Comparison of ENCODE assay signal across 13 cellular contexts in the genomic region with DNA sequence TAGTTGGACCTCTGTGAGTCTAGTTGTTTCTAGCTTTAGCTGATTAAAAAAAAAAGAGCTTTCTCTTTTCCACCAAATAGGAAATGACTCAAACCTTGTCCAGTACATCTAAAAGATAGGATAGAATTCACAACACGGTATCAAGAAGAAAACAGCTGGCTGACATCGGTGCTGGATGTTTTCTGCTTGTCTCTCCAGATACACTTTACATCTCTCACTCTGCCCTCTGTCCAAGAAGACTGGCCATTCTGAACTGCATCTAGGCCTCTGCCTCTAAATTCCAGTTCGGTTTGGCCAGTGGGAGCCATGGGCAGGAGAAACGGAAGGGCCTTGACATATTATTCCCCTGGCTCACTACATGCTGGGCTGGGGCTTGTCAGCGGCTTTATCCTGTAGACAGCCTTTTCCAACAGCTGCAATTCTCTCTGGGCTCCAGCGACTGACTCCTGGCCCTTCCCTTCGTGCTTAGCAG. TPM values are rescaled to one million over a fixed set of nuclear protein-coding genes. Genes with fewer than 3 reads are reported as not detected.
A peak's percentile ranks its signal among the peaks of the same experiment; 100 is the strongest.
DNase-seq lines count a peak whose midpoint lies in the region; ATAC-seq lines count a peak whose summit lies in the region.
"Had no signal": no experiment of that assay in that cellular context is flagged by ENCODE, and none has a peak within 500 bp of the region (broad histone marks: within the 10 kb centered on the region; RNA-seq: fewer than 3 reads in every experiment).

No MANE protein-coding gene starts in this region.

- peak; percentile 42 for ATAC-seq in sciatic nerve
- no peak for ATAC-seq in HG03108 (IDR thresholded peaks at IDR 0.05; ENCODE audit: unreplicated experiment)

- DNase-seq in HT1080 (ENCODE audit: low read depth): peak; percentile 58
- DNase-seq in dermis microvascular lymphatic vessel endothelial cell (ENCODE audit: low read depth in 2 of 2): peak; percentile 40 to 76
- DNase-seq in islet precursor cell: peak; percentile 71
- DNase-seq in sciatic nerve (ENCODE audit: low spot score): no peak
- no peak for DNase-seq in NCI-H2227 treated with DMSO at 0.1 percent for 48 hours (lab: John Stamatoyannopoulos, UW)
- DNase-seq in Ammon's horn (ENCODE audit: low spot score): no peak
- DNase-seq in anterior cingulate cortex (lab: John Stamatoyannopoulos, UW): no peak
- DNase-seq: activated CD4-positive, alpha-beta T cell treated with anti-CD3 and anti-CD28 coated beads, Interleukin-2, amount 50 U/mL, for 1 hour; BE2C; NCI-H1930; stimulated activated CD4-positive, alpha-beta T cell treated with anti-CD3 and anti-CD28 coated beads, Interleukin-4, amount 100 ng/mL, for 24 hours had no signal

- intact Hi-C loops in sciatic nerve (cut with DNase I): no loop called here

RNA-seq across cellular contexts. Expression of a gene that starts 57.3 kb away (rescaled TPM):
- not detected in 2 replicates for total RNA-seq in HT1080 (2014; rRNA removed; shearing (Covaris generic))
- 0.13 and 0.38 TPM in 2 replicates for polyA plus RNA-seq in HT1080 (2015; cell fraction: cytosol; rRNA removed)
- 0.08 TPM in 1 of 2 replicates, not detected in the other for polyA plus RNA-seq in HT1080 (2015; cell fraction: nucleus; rRNA removed)
- total RNA-seq in dermis microvascular lymphatic vessel endothelial cell: 0.13 TPM in 2 replicates
- 12.8 TPM for total RNA-seq in sciatic nerve
- total RNA-seq: bronchial epithelial cell had no signal

Comparison
In these comparisons a context has a peak if more than half of its experiments do, and no peak if none do; other contexts are left out.
1. DNase-seq: peak in HT1080 (single experiment), dermis microvascular lymphatic vessel endothelial cell (2 of 2) and islet precursor cell (single experiment); none in sciatic nerve (single experiment), NCI-H2227 treated with DMSO at 0.1 percent for 48 hours (single experiment), Ammon's horn (single experiment) and anterior cingulate cortex (0 of 58).
2. RNA of a gene that starts 57.3 kb away (total RNA-seq): 12.8 TPM in sciatic nerve (single experiment); 0.13 TPM in dermis microvascular lymphatic vessel endothelial cell and not detected in HT1080; every median in the first group is over 10 times any median in the second.